In the genomic region with DNA sequence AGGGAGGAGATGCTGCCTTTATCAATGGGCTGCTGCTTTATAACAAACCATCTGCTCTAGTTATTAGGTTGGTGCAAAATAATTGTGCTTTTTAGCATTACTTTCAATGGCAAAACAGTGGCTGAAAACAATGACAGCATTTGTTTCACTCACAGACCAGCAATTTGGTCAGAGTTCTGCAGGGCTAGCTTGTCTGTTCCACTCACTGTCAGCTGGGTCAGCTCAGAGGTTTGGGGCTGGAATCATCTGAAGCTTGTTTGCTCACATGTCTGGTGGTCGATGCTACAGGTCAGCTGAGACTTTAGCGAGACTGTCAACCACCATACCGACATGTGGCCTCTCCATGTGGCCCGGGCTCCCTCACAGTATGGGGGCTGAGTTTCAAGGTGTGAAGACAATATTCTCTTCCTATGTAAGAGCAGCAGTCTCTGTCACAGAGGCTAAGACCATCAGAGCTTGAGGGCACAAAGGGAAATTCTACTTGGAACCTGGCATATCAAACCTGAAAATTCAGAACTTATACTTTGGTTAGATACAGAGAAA, we compare ENCODE assay signal across 20 cellular contexts.
A peak's percentile ranks its signal among the peaks of the same experiment; 100 is the strongest.
DNase-seq lines count a peak whose midpoint lies in the region; ATAC-seq and TF ChIP-seq lines count a peak whose summit lies in the region.
"Had no signal": no experiment of that assay in that cellular context is flagged by ENCODE, and none has a peak within 500 bp of the region (broad histone marks: within the 10 kb centered on the region; RNA-seq: fewer than 3 reads in every experiment).

No MANE protein-coding gene starts in this region.

- no peaks in the 10 kb centered on the region for H3K9me3 Mint-ChIP-seq in chondrocyte (ENCODE audit: low read depth)
- H3K9me3 Mint-ChIP-seq: CD4-positive, alpha-beta T cell had no signal

- in situ Hi-C loops in G401 (cut with HindIII; ENCODE audit: low sequenced_read_pairs) = no loop called here
- in situ Hi-C loops in SK-MEL-5 (cut with HindIII; ENCODE audit: low pct_unique_long_range_greater_than_20kb, low sequenced_read_pairs) = no loop called here

- no peak overlapping the region for H3K4me3 Mint-ChIP-seq in chondrocyte (ENCODE audit: unreplicated experiment)
- H3K4me3 Mint-ChIP-seq: B cell; CD4-positive, alpha-beta T cell had no signal

- H3K36me3 ChIP-seq in right lobe of liver = no peaks in the 10 kb centered on the region
- H3K36me3 ChIP-seq: SJCRH30 had no signal

- no peaks in the 10 kb centered on the region for H3K9me3 ChIP-seq in right lobe of liver
- H3K9me3 ChIP-seq: Caco-2, SJCRH30 had no signal

- peaks cover 25% of the 10 kb centered on the region for H3K27me3 Mint-ChIP-seq in chondrocyte (ENCODE audit: low read depth)
- H3K27me3 Mint-ChIP-seq: CD4-positive, alpha-beta T cell had no signal

- TF ChIP-seq CTCF in chondrocyte (IDR thresholded peaks at IDR 0.05) (no peak), right lobe of liver (IDR thresholded peaks at IDR 0.05) (no peak)

- no peak for ATAC-seq in right lobe of liver
- ATAC-seq: K562, PC-3 had no signal

- H3K36me3 Mint-ChIP-seq in chondrocyte (ENCODE audit: low read depth) = no peaks in the 10 kb centered on the region

- peak overlapping the region; percentile 68 for H3K27ac ChIP-seq in substantia nigra (ENCODE audit: low read depth, low read length, poor library complexity, severe bottlenecking)
- H3K27ac ChIP-seq in right lobe of liver = no peak overlapping the region
- H3K27ac ChIP-seq: RWPE1, SJCRH30 had no signal

- intact Hi-C loops in right lobe of liver (cut with DNase I) = no loop called here

- DNase-seq in G401 (ENCODE audit: low spot score) (peak; percentile 28), SK-MEL-5 (ENCODE audit: low read depth, low spot score) (peak; percentile 33), globus pallidus (ENCODE audit: low spot score) (peak; percentile 77), substantia nigra (lab: John Stamatoyannopoulos, UW) (peak in 6 of 49 donors; percentile 13 to 50 (median 17)), chondrocyte (ENCODE audit: low spot score) (no peak), right lobe of liver (no peak), HCEC 1CT (no peak)
- DNase-seq: Caco-2; CD4-positive, alpha-beta T cell; DMS153; EL; GOT3; NCI-H1092 treated with DMSO at 0.1 percent for 48 hours; NCI-H1694; NCI-H82; PC-3; SJCRH30 had no signal

- no peak for TF ChIP-seq POLR2A in right lobe of liver (IDR thresholded peaks at IDR 0.05)

- H3K4me1 Mint-ChIP-seq in chondrocyte (ENCODE audit: low read depth) = peaks cover 5% of the 10 kb centered on the region
- H3K4me1 Mint-ChIP-seq: B cell had no signal

- no peaks in the 10 kb centered on the region for H3K27me3 ChIP-seq in right lobe of liver
- H3K27me3 ChIP-seq: SJCRH30 had no signal

- 26% methylated on average over 2 of the region's 4 CpGs for WGBS in right lobe of liver (ENCODE audit: insufficient coverage, low coverage, low lambda C conversion rate, missing lambda C conversion rate)

- H3K4me3 ChIP-seq in right lobe of liver = no peak overlapping the region
- H3K4me3 ChIP-seq: K562, SJCRH30 had no signal

- H3K27ac Mint-ChIP-seq in chondrocyte (ENCODE audit: unreplicated experiment) = no peak overlapping the region
- H3K27ac Mint-ChIP-seq: B cell; CD4-positive, alpha-beta T cell had no signal

- no peaks in the 10 kb centered on the region for H3K4me1 ChIP-seq in right lobe of liver
- H3K4me1 ChIP-seq: Caco-2 had no signal

Comparison
In these comparisons a context has a peak if more than half of its experiments do, and no peak if none do; other contexts are left out.
1. DNase-seq: peak in G401 (single experiment), SK-MEL-5 (single experiment) and globus pallidus (single experiment); none in chondrocyte (single experiment), right lobe of liver (0 of 3) and HCEC 1CT (single experiment).